Comparison of ENCODE assay signal across 24 cellular contexts in genomic region chr10:73635781-73636180, GRCh38. TPM values are rescaled to one million over a fixed set of nuclear protein-coding genes. Genes with fewer than 3 reads are reported as not detected.
A peak's percentile ranks its signal among the peaks of the same experiment; 100 is the strongest.
DNase-seq lines count a peak whose midpoint lies in the region; ATAC-seq, FAIRE-seq and TF ChIP-seq lines count a peak whose summit lies in the region.
"Had no signal": no experiment of that assay in that cellular context is flagged by ENCODE, and none has a peak within 500 bp of the region (broad histone marks: within the 10 kb centered on the region; RNA-seq: fewer than 3 reads in every experiment).

No MANE protein-coding gene starts in this region.

- no TSS peak for BruUV-seq in K562 (replicated peaks; lab: Mats Ljungman, UMichigan)

- FAIRE-seq in K562 (lab: Jason Lieb, UNC) (no peak), kidney (lab: Jason Lieb, UNC) (no peak)
- FAIRE-seq: A204.1 had no signal

- no peak overlapping the region for H3K4me3 ChIP-seq in HEK293 (ENCODE audit: low read depth, low read length)
- no peak overlapping the region for H3K4me3 ChIP-seq in K562
- H3K4me3 ChIP-seq in psoas muscle, result peak overlapping the region; percentile 53
- H3K4me3 ChIP-seq in kidney (ENCODE audit: low read length in 2 of 2), result no peak overlapping the region
- H3K4me3 ChIP-seq: GM23338 had no signal

- TF ChIP-seq EP300 in K562 (IDR thresholded peaks at IDR 0.05; ENCODE audit: low read length), result no peak

- H3K9me1 ChIP-seq in K562 (ENCODE audit: control insufficient read depth, insufficient read depth, low read length), result no peaks in the 10 kb centered on the region

- no peak overlapping the region for H2AFZ ChIP-seq in K562 (ENCODE audit: low read depth, low read length)
- H2AFZ ChIP-seq: GM23338 had no signal

- ATAC-seq in K562, result peak; percentile 57
- ATAC-seq in psoas muscle, result peak; percentile 89 to 93 (median 90)
- ATAC-seq: GM23338 had no signal

- H4K20me1 ChIP-seq in K562 (replicated peaks; ENCODE audit: control insufficient read depth, insufficient read depth, low read length), result no peaks in the 10 kb centered on the region

- TF ChIP-seq POLR2A in K562 (conservative IDR thresholded peaks at IDR 0.05), result no peak

- intact Hi-C loops in K562 (cut with micrococcal nuclease) (no loop called here), psoas muscle (cut with DNase I) (loop anchor here in 1 of 2 donors (2.0 kb wide), 1 partner anchor 59 kb away; no protein-coding TSS in a partner anchor), kidney (cut with DNase I) (no loop called here)

- DNase-seq in AG20443 (ENCODE audit: low spot score) (peak; percentile 6), K562 (ENCODE audit: extremely low read depth in 1 of 4, low spot score in 3 of 4) (peak in 2 of 4 experiments; percentile 8 to 25), psoas muscle (peak; percentile 26 to 82), kidney (no peak), LoVo (ENCODE audit: low spot score) (no peak)
- no peak for DNase-seq in stimulated activated CD4-positive, alpha-beta T cell treated with anti-CD3 and anti-CD28 coated beads, Interleukin-12 subunit alpha, Interleukin-12 subunit beta, amount 100 ng/mL, for 4 hours
- DNase-seq: CD4-positive, CD25-positive, alpha-beta regulatory T cell; EL; HCEC 1CT; KG1; NCI-H1048; NCI-H1417 treated with DMSO at 0.1 percent for 48 hours; NCI-H187; NCI-H2107; NCI-H446 treated with DMSO at 0.1 percent for 48 hours; NCI-H526 treated with DMSO at 0.1 percent for 48 hours; Right ventricle myocardium superior had no signal

- H3K27ac ChIP-seq in HEK293 (ENCODE audit: extremely low read depth, low read depth, low read length), result no peak overlapping the region
- no peak overlapping the region for H3K27ac ChIP-seq in K562 (ENCODE audit: extremely low read depth, low read depth, low read length)
- peak overlapping the region; percentile 98 for H3K27ac ChIP-seq in psoas muscle
- no peak overlapping the region for H3K27ac ChIP-seq in kidney (ENCODE audit: low read depth in 2 of 2, low read length in 2 of 2)

- H3K36me3 ChIP-seq in HEK293 (ENCODE audit: control insufficient read depth in 2 of 2, insufficient read depth in 1 of 2, low read length in 2 of 2) (no peaks in the 10 kb centered on the region; a peak in 1 of 3 replicates), K562 (ENCODE audit: control insufficient read depth, insufficient read depth, low read length) (no peaks in the 10 kb centered on the region), psoas muscle (ENCODE audit: insufficient read depth in 1 of 2, low read depth in 1 of 2) (peaks cover 0 to 59% of the 10 kb centered on the region in 2 donors), kidney (ENCODE audit: control insufficient read depth in 1 of 2, insufficient read depth in 2 of 2, low read length in 2 of 2) (no peaks in the 10 kb centered on the region)

- 0% methylated on average over 1 of the region's 1 CpG for WGBS in K562 (ENCODE audit: insufficient coverage, low coverage, missing lambda C conversion rate)
- 6 to 17% (median 7%) methylated on average over 1 of the region's 1 CpG for WGBS in psoas muscle, 3 donors

- H3K27me3 ChIP-seq in K562 (ENCODE audit: control insufficient read depth in 2 of 2, insufficient read depth in 2 of 2, low read length in 2 of 2) (peaks cover 9 to 14% of the 10 kb centered on the region in 2 experiments; a peak in 3 of 5 replicates), psoas muscle (ENCODE audit: insufficient read depth in 3 of 3, low read length in 2 of 3) (no peaks in the 10 kb centered on the region)

- no peak for TF ChIP-seq CTCF in HEK293 (tag by site-specific recombination; IDR thresholded peaks at IDR 0.05)
- no peak for TF ChIP-seq CTCF in K562 (IDR thresholded peaks at IDR 0.05 in 2 of 3, conservative IDR thresholded peaks at IDR 0.05 in 1 of 3; ENCODE audit: insufficient read depth in 2 of 3, low read depth in 1 of 3, low read length in 3 of 3)
- no peak for TF ChIP-seq CTCF in psoas muscle (IDR thresholded peaks at IDR 0.05)
- no peak for TF ChIP-seq CTCF in kidney (IDR thresholded peaks at IDR 0.05; ENCODE audit: borderline replicate concordance, extremely low read depth, insufficient read depth)

- no peak for TF ChIP-seq RAD21 in K562 (CRISPR knock-in tag; conservative IDR thresholded peaks at IDR 0.05 in 1 of 2, IDR thresholded peaks at IDR 0.05 in 1 of 2)

- H3K4me1 ChIP-seq in HEK293 (ENCODE audit: control insufficient read depth, insufficient read depth, low read length), result no peaks in the 10 kb centered on the region
- H3K4me1 ChIP-seq in K562 (replicated peaks in 1 of 2; ENCODE audit: control insufficient read depth in 2 of 2, insufficient read depth in 2 of 2, low read length in 2 of 2), result peaks cover 0 to 4% of the 10 kb centered on the region in 2 experiments; a peak in 3 of 5 replicates
- peaks cover 38% of the 10 kb centered on the region for H3K4me1 ChIP-seq in psoas muscle
- H3K4me1 ChIP-seq in kidney (ENCODE audit: control insufficient read depth in 1 of 2, insufficient read depth in 1 of 2, low read depth in 1 of 2, low read length in 2 of 2), result no peaks in the 10 kb centered on the region

- H3K9ac ChIP-seq in K562 (ENCODE audit: insufficient read depth in 1 of 2, low read depth in 2 of 2, low read length in 2 of 2) (no peak overlapping the region), kidney (ENCODE audit: low read length in 2 of 2) (no peak overlapping the region)

- H3K79me2 ChIP-seq in K562 (ENCODE audit: control insufficient read depth, insufficient read depth, low read length), result no peaks in the 10 kb centered on the region

- no peak overlapping the region for H3K4me2 ChIP-seq in K562 (ENCODE audit: insufficient read depth, low read length)
- H3K4me2 ChIP-seq: GM23338 had no signal

- H3K9me3 ChIP-seq in HEK293 (ENCODE audit: control insufficient read depth, insufficient read depth, low read depth, low read length) (no peaks in the 10 kb centered on the region), K562 (replicated peaks; ENCODE audit: control insufficient read depth, insufficient read depth, low read depth, low read length) (no peaks in the 10 kb centered on the region), psoas muscle (no peaks in the 10 kb centered on the region), kidney (ENCODE audit: control insufficient read depth in 1 of 2, low read length in 2 of 2) (no peaks in the 10 kb centered on the region)

- CTCF ChIA-PET in HEK293 (lab: Yijun Ruan, JAX), result interaction anchor here (0.7 to 3.9 kb wide), 3 partner anchors 8 to 145 kb away, joined by 3 to 21 read pairs (median 8); no protein-coding TSS in a partner anchor
- CTCF ChIA-PET in K562 (lab: Yijun Ruan, JAX; ENCODE audit: low intra/inter-chr PET ratio), result no interaction called here

- POLR2A ChIA-PET in HEK293 (lab: Yijun Ruan, JAX), result no interaction called here
- POLR2A ChIA-PET in K562 (lab: Yijun Ruan, JAX), result interaction anchor here (0.7 to 1.7 kb wide), 6 partner anchors 9 to 473 kb away, joined by 3 to 18 read pairs (median 3); no protein-coding TSS in a partner anchor

- in situ Hi-C loops in K562 (cut with MboI), result no loop called here

RNA-seq across cellular contexts. Expression of gene MYOZ1, which starts 5.5 kb away (rescaled TPM):
- total RNA-seq in K562 (2011; cell fraction: chromatin; rRNA removed; ENCODE audit: low replicate concordance), result not detected in 2 replicates
- not detected in 2 replicates for total RNA-seq in K562 (2011; cell fraction: nucleolus; rRNA removed)
- not detected in 2 replicates for total RNA-seq in K562 (2011; cell fraction: nucleoplasm; rRNA removed)
- total RNA-seq in K562 (2014; rRNA removed), result not detected in 2 replicates
- not detected in 2 replicates for total RNA-seq in K562 (2014; rRNA removed; fragmentation: Illumina TruSeq; extraction: Trizol)
- total RNA-seq in K562 (2015; rRNA removed; fragmentation: Illumina TruSeq; extraction: Trizol), result 0.18 and 0.23 TPM in 2 replicates
- total RNA-seq in K562 (2021), result not detected in 2 replicates
- polyA plus RNA-seq in K562 (2011; rRNA removed), result 0.06 and 0.09 TPM in 2 replicates
- 0.13 TPM in 1 of 2 replicates, not detected in the other for polyA plus RNA-seq in K562 (2011; cell fraction: cytosol; rRNA removed)
- not detected in 2 replicates for polyA plus RNA-seq in K562 (2011; cell fraction: nucleus; rRNA removed)
- polyA plus RNA-seq in K562 (2012), result 0.07 and 0.19 TPM in 2 replicates
- 0.10 TPM in 1 of 2 replicates, not detected in the other for polyA plus RNA-seq in K562 (2014; fragmentation: Illumina TruSeq; extraction: Trizol)
- under 1 TPM in 1 of 2 experiments, not detected in 1; 0.03 TPM for polyA plus RNA-seq in K562 (2014; fragmentation: Nextera tagmentation; extraction: Ambion mirVana)
- polyA plus RNA-seq in K562 (2014; rRNA removed), result 0.09 and 0.11 TPM in 2 replicates
- not detected in 2 replicates for polyA minus RNA-seq in K562 (2011; rRNA and poly(A)+ RNA removed)
- not detected in 2 replicates for polyA minus RNA-seq in K562 (2011; cell fraction: cytosol; rRNA and poly(A)+ RNA removed)
- not detected in 2 replicates for polyA minus RNA-seq in K562 (2011; cell fraction: nucleus; rRNA and poly(A)+ RNA removed)
- 1,000 to 10,000 TPM in 3 of 4 donors, 100 to 1,000 TPM in 1; 805 to 1,915 (median 1,417) TPM for total RNA-seq in psoas muscle
- 1,000 to 10,000 TPM in 1 of 3 donors, 100 to 1,000 TPM in 2; 318 to 1,157 (median 878) TPM for polyA plus RNA-seq in psoas muscle
- 3.5 TPM for total RNA-seq in kidney
- polyA plus RNA-seq in kidney (ENCODE audit: insufficient read depth, low read depth, low replicate concordance), result 9.2 TPM
- total RNA-seq: CD4-positive, CD25-positive, alpha-beta regulatory T cell; HT1080; RPMI7951 had no signal
- polyA plus RNA-seq: CD4-positive, CD25-positive, alpha-beta regulatory T cell had no signal

RNA-seq across cellular contexts. Expression of gene SYNPO2L, which starts 20.0 kb away (rescaled TPM):
- 0.09 TPM in 2 replicates for total RNA-seq in K562 (2011; cell fraction: chromatin; rRNA removed; ENCODE audit: low replicate concordance)
- total RNA-seq in K562 (2011; cell fraction: nucleolus; rRNA removed), result 0.17 TPM in 1 of 2 replicates, not detected in the other
- 0.15 TPM in 1 of 2 replicates, not detected in the other for total RNA-seq in K562 (2011; cell fraction: nucleoplasm; rRNA removed)
- total RNA-seq in K562 (2014; rRNA removed) (0.04 TPM in 1 of 2 replicates, not detected in the other), K562 (2014; rRNA removed; fragmentation: Illumina TruSeq; extraction: Trizol) (not detected in 2 replicates), K562 (2015; rRNA removed; fragmentation: Illumina TruSeq; extraction: Trizol) (not detected in 2 replicates), K562 (2021) (0.07 TPM in 1 of 2 replicates, not detected in the other), psoas muscle (100 to 1,000 TPM; 132 to 289 (median 185) TPM), kidney (0.38 TPM)
- polyA plus RNA-seq in K562 (2011; rRNA removed) (0.03 TPM in 1 of 2 replicates, not detected in the other), K562 (2014; fragmentation: Illumina TruSeq; extraction: Trizol) (0.03 and 0.07 TPM in 2 replicates), K562 (2014; fragmentation: Nextera tagmentation; extraction: Ambion mirVana) (not detected), K562 (2014; rRNA removed) (not detected in 2 replicates), psoas muscle (10 to 100 TPM in 2 of 3 donors, 1 to 10 TPM in 1; 8.8 to 60.7 (median 27.3) TPM), kidney (ENCODE audit: insufficient read depth, low read depth, low replicate concordance) (0.15 TPM)
- not detected in 2 replicates for polyA plus RNA-seq in K562 (2011; cell fraction: cytosol; rRNA removed)
- not detected in 2 replicates for polyA plus RNA-seq in K562 (2011; cell fraction: nucleus; rRNA removed)
- polyA plus RNA-seq in K562 (2012), result 0.04 and 0.08 TPM in 2 replicates
- polyA minus RNA-seq in K562 (2011; rRNA and poly(A)+ RNA removed), result not detected in 2 replicates
- polyA minus RNA-seq in K562 (2011; cell fraction: cytosol; rRNA and poly(A)+ RNA removed), result not detected in 2 replicates
- polyA minus RNA-seq in K562 (2011; cell fraction: nucleus; rRNA and poly(A)+ RNA removed), result not detected in 2 replicates
- total RNA-seq: CD4-positive, CD25-positive, alpha-beta regulatory T cell; GM23338; M059J; RPMI7951; SK-MEL-5 had no signal
- polyA plus RNA-seq: CD4-positive, CD25-positive, alpha-beta regulatory T cell had no signal

RNA-seq across cellular contexts. Expression of gene USP54, which starts 44.6 kb away (rescaled TPM):
- total RNA-seq in K562 (2011; cell fraction: chromatin; rRNA removed; ENCODE audit: low replicate concordance), result 64.6 and 91.8 TPM in 2 replicates
- total RNA-seq in K562 (2011; cell fraction: nucleolus; rRNA removed), result 38.7 and 42.4 TPM in 2 replicates
- 39.0 and 42.2 TPM in 2 replicates for total RNA-seq in K562 (2011; cell fraction: nucleoplasm; rRNA removed)
- 13.0 and 13.2 TPM in 2 replicates for total RNA-seq in K562 (2014; rRNA removed)
- total RNA-seq in K562 (2014; rRNA removed; fragmentation: Illumina TruSeq; extraction: Trizol), result 19.5 and 19.9 TPM in 2 replicates
- 15.6 and 16.9 TPM in 2 replicates for total RNA-seq in K562 (2015; rRNA removed; fragmentation: Illumina TruSeq; extraction: Trizol)
- total RNA-seq in K562 (2021), result 19.6 and 20.7 TPM in 2 replicates
- 36.2 and 40.1 TPM in 2 replicates for polyA plus RNA-seq in K562 (2011; rRNA removed)
- 15.1 and 27.8 TPM in 2 replicates for polyA plus RNA-seq in K562 (2011; cell fraction: cytosol; rRNA removed)
- 28.9 and 31.8 TPM in 2 replicates for polyA plus RNA-seq in K562 (2011; cell fraction: nucleus; rRNA removed)
- 16.7 and 30.3 TPM in 2 replicates for polyA plus RNA-seq in K562 (2012)
- polyA plus RNA-seq in K562 (2014; fragmentation: Illumina TruSeq; extraction: Trizol), result 16.3 and 21.7 TPM in 2 replicates
- 1 to 10 TPM; 3.8 to 7.6 TPM for polyA plus RNA-seq in K562 (2014; fragmentation: Nextera tagmentation; extraction: Ambion mirVana)
- 11.9 and 14.6 TPM in 2 replicates for polyA plus RNA-seq in K562 (2014; rRNA removed)
- polyA minus RNA-seq in K562 (2011; rRNA and poly(A)+ RNA removed), result 54.8 and 66.6 TPM in 2 replicates
- polyA minus RNA-seq in K562 (2011; cell fraction: cytosol; rRNA and poly(A)+ RNA removed), result 12.9 and 15.2 TPM in 2 replicates
- 15.3 and 30.0 TPM in 2 replicates for polyA minus RNA-seq in K562 (2011; cell fraction: nucleus; rRNA and poly(A)+ RNA removed)
- 100 to 1,000 TPM in 2 of 4 donors, 10 to 100 TPM in 2; 47.7 to 216 (median 110) TPM for total RNA-seq in psoas muscle
- 10 to 100 TPM; 32.6 to 94.3 (median 65.9) TPM for polyA plus RNA-seq in psoas muscle
- total RNA-seq in kidney, result 46.9 TPM
- 5.8 TPM for polyA plus RNA-seq in kidney (ENCODE audit: insufficient read depth, low read depth, low replicate concordance)

Comparison
In these comparisons a context has a peak if more than half of its experiments do, and no peak if none do; other contexts are left out.
1. DNase-seq: peak in AG20443 (single experiment) and psoas muscle (2 of 2); none in kidney (single experiment), stimulated activated CD4-positive, alpha-beta T cell treated with anti-CD3 and anti-CD28 coated beads, Interleukin-12 subunit alpha, Interleukin-12 subunit beta, amount 100 ng/mL, for 4 hours (single experiment) and LoVo (single experiment).
2. RNA of gene MYOZ1, which starts 5.5 kb away (total RNA-seq): 805 to 1,915 TPM in psoas muscle; 3.5 TPM in kidney (single experiment) and 0.18 to 0.23 TPM in K562; every median in the first group is over 100 times any median in the second.
3. RNA of gene SYNPO2L, which starts 20.0 kb away (total RNA-seq): 132 to 289 TPM in psoas muscle; 0.38 TPM in kidney (single experiment) and 0.04 to 0.17 TPM in K562; every median in the first group is over 10 times any median in the second.